In the genomic region with DNA sequence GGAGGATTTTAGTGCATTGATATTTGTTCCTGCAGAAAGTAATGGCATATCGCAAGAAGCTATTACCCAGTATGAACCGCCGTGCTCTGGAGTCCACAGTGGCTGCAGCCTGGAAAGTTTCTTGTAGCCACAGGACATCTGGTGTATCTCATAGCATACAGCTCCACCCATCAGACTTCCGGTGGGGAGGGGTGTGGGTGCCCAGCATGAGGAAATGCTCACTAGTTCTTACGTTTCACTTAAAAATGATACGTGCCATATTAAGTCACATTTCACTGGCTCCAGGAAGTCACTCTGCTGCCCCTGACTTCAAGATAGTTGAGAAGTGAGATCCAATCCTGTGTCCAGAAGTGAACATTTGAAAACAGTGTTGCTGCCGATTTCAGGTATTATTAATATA, we compare ENCODE assay signal across 12 cellular contexts.
DNase-seq lines count a peak whose midpoint lies in the region; ATAC-seq and TF ChIP-seq lines count a peak whose summit lies in the region.
"Had no signal": no experiment of that assay in that cellular context is flagged by ENCODE, and none has a peak within 500 bp of the region (broad histone marks: within the 10 kb centered on the region; RNA-seq: fewer than 3 reads in every experiment).

No MANE protein-coding gene starts in this region.

- ATAC-seq in stimulated activated naive CD8-positive, alpha-beta T cell treated with anti-CD3 and anti-CD28 coated beads, Interleukin-15, amount 100 ng/mL, for 72 hours, result peak; percentile 33
- ATAC-seq in stimulated activated naive CD8-positive, alpha-beta T cell treated with anti-CD3 and anti-CD28 coated beads, Interleukin-15, Interleukin-2, amounts not matched to agents 100 U/mL and 50 U/mL, for 24 hours, result no peak
- ATAC-seq in activated CD8-positive, alpha-beta T cell treated with anti-CD3 and anti-CD28 coated beads, Interleukin-2, amount 10 ng/mL, durations not matched to agents 7 days and 5 days, result no peak
- ATAC-seq: T-cell had no signal

- no peaks in the 10 kb centered on the region for H3K27me3 ChIP-seq in Peyer's patch

- no peak for TF ChIP-seq POLR2A in Peyer's patch (IDR thresholded peaks at IDR 0.05)

- DNase-seq in stimulated activated naive CD8-positive, alpha-beta T cell treated with anti-CD3 and anti-CD28 coated beads, Interleukin-15, amount 100 ng/mL, for 72 hours, result peak in 1 of 2 donors; percentile 13
- DNase-seq in stimulated activated naive CD8-positive, alpha-beta T cell treated with anti-CD3 and anti-CD28 coated beads, Interleukin-15, Interleukin-2, amounts not matched to agents 100 U/mL and 50 U/mL, for 24 hours, result no peak
- peak; percentile 83 for DNase-seq in SHP77 treated with DMSO at 0.1 percent for 48 hours (lab: John Stamatoyannopoulos, UW)
- DNase-seq in fibroblast of the aortic adventitia (ENCODE audit: low read depth), result peak; percentile 51
- no peak for DNase-seq in COLO668 (lab: John Stamatoyannopoulos, UW; ENCODE audit: unreplicated experiment)
- no peak for DNase-seq in cerebellum (ENCODE audit: low spot score)
- no peak for DNase-seq in activated CD8-positive, alpha-beta T cell treated with anti-CD3 and anti-CD28 coated beads, Interleukin-2, amount 10 ng/mL, durations not matched to agents 7 days and 5 days
- no peak for DNase-seq in Peyer's patch
- DNase-seq: activated T-cell treated with anti-CD3 and anti-CD28 coated beads, Interleukin-2, amount 50 U/mL, for 1 hour; HCEC 1CT; NCI-H2081 had no signal

- no peaks in the 10 kb centered on the region for H3K36me3 ChIP-seq in Peyer's patch

- no peaks in the 10 kb centered on the region for H3K4me1 ChIP-seq in Peyer's patch

- H3K4me3 ChIP-seq in fibroblast of the aortic adventitia (ENCODE audit: low read depth, low read length) (no peak overlapping the region), Peyer's patch (no peak overlapping the region)

- POLR2A ChIA-PET in activated CD8-positive, alpha-beta T cell treated with anti-CD3 and anti-CD28 coated beads, Interleukin-2, amount 10 ng/mL, durations not matched to agents 7 days and 5 days (lab: Charles Lee), result no interaction called here

- H3K27ac Mint-ChIP-seq in stimulated activated naive CD8-positive, alpha-beta T cell treated with anti-CD3 and anti-CD28 coated beads, Interleukin-15, amount 100 ng/mL, for 72 hours, result no peak overlapping the region
- H3K27ac Mint-ChIP-seq in activated CD8-positive, alpha-beta T cell treated with anti-CD3 and anti-CD28 coated beads, Interleukin-2, amount 10 ng/mL, durations not matched to agents 7 days and 5 days, result no peak overlapping the region
- H3K27ac Mint-ChIP-seq: T-cell had no signal

- no peaks in the 10 kb centered on the region for H3K36me3 Mint-ChIP-seq in activated CD8-positive, alpha-beta T cell treated with anti-CD3 and anti-CD28 coated beads, Interleukin-2, amount 10 ng/mL, durations not matched to agents 7 days and 5 days (ENCODE audit: low read depth)
- H3K36me3 Mint-ChIP-seq: T-cell had no signal

- H3K4me3 Mint-ChIP-seq in stimulated activated naive CD8-positive, alpha-beta T cell treated with anti-CD3 and anti-CD28 coated beads, Interleukin-15, amount 100 ng/mL, for 72 hours, result peak overlapping the region in 1 of 2 donors; percentile 26
- no peak overlapping the region for H3K4me3 Mint-ChIP-seq in activated CD8-positive, alpha-beta T cell treated with anti-CD3 and anti-CD28 coated beads, Interleukin-2, amount 10 ng/mL, durations not matched to agents 7 days and 5 days

- TF ChIP-seq CTCF in fibroblast of the aortic adventitia (IDR thresholded peaks at IDR 0.05; ENCODE audit: insufficient read depth, low read length), result no peak
- TF ChIP-seq CTCF in Peyer's patch (IDR thresholded peaks at IDR 0.05), result no peak

- CTCF ChIA-PET in activated CD8-positive, alpha-beta T cell treated with anti-CD3 and anti-CD28 coated beads, Interleukin-2, amount 10 ng/mL, durations not matched to agents 7 days and 5 days (lab: Charles Lee), result no interaction called here

- no peaks in the 10 kb centered on the region for H3K4me1 Mint-ChIP-seq in stimulated activated naive CD8-positive, alpha-beta T cell treated with anti-CD3 and anti-CD28 coated beads, Interleukin-15, amount 100 ng/mL, for 72 hours
- H3K4me1 Mint-ChIP-seq in activated CD8-positive, alpha-beta T cell treated with anti-CD3 and anti-CD28 coated beads, Interleukin-2, amount 10 ng/mL, durations not matched to agents 7 days and 5 days (ENCODE audit: low read depth), result no peaks in the 10 kb centered on the region
- H3K4me1 Mint-ChIP-seq: T-cell had no signal

- H3K27me3 Mint-ChIP-seq in stimulated activated naive CD8-positive, alpha-beta T cell treated with anti-CD3 and anti-CD28 coated beads, Interleukin-15, amount 100 ng/mL, for 72 hours, result no peaks in the 10 kb centered on the region
- H3K27me3 Mint-ChIP-seq in activated CD8-positive, alpha-beta T cell treated with anti-CD3 and anti-CD28 coated beads, Interleukin-2, amount 10 ng/mL, durations not matched to agents 7 days and 5 days (ENCODE audit: low read depth), result no peaks in the 10 kb centered on the region
- H3K27me3 Mint-ChIP-seq: T-cell had no signal

- no peak overlapping the region for H3K27ac ChIP-seq in Peyer's patch

- H3K9me3 ChIP-seq in Peyer's patch, result no peaks in the 10 kb centered on the region

- H3K9me3 Mint-ChIP-seq in stimulated activated naive CD8-positive, alpha-beta T cell treated with anti-CD3 and anti-CD28 coated beads, Interleukin-15, amount 100 ng/mL, for 72 hours, result peaks cover 4 to 14% of the 10 kb centered on the region in 2 donors
- H3K9me3 Mint-ChIP-seq in activated CD8-positive, alpha-beta T cell treated with anti-CD3 and anti-CD28 coated beads, Interleukin-2, amount 10 ng/mL, durations not matched to agents 7 days and 5 days (ENCODE audit: insufficient read depth), result peaks cover 20% of the 10 kb centered on the region

Comparison
In these comparisons a context has a peak if more than half of its experiments do, and no peak if none do; other contexts are left out.
1. DNase-seq: peak in SHP77 treated with DMSO at 0.1 percent for 48 hours (single experiment) and fibroblast of the aortic adventitia (single experiment); none in stimulated activated naive CD8-positive, alpha-beta T cell treated with anti-CD3 and anti-CD28 coated beads, Interleukin-15, Interleukin-2, amounts not matched to agents 100 U/mL and 50 U/mL, for 24 hours (single experiment), COLO668 (single experiment), cerebellum (single experiment), activated CD8-positive, alpha-beta T cell treated with anti-CD3 and anti-CD28 coated beads, Interleukin-2, amount 10 ng/mL, durations not matched to agents 7 days and 5 days (single experiment) and Peyer's patch (0 of 3).